Comparison of ENCODE assay signal across 8 cellular contexts in genomic region chr14:49769171-49769570, GRCh38. TPM values are rescaled to one million over a fixed set of nuclear protein-coding genes. Genes with fewer than 3 reads are reported as not detected.
DNase-seq lines count a peak whose midpoint lies in the region; ATAC-seq and TF ChIP-seq lines count a peak whose summit lies in the region.

No MANE protein-coding gene starts in this region.

- ATAC-seq in GM21526 (IDR thresholded peaks at IDR 0.05; ENCODE audit: low FRiP score, unreplicated experiment) (no peak), HG02973 (IDR thresholded peaks at IDR 0.05; ENCODE audit: unreplicated experiment) (no peak)

- TF ChIP-seq CTCF in GM20000 (IDR thresholded peaks at IDR 0.05; ENCODE audit: extremely low read depth, missing control alignments) = no peak

- peak; percentile 84 for DNase-seq in EH (ENCODE audit: low read depth)
- peak; percentile 43 for DNase-seq in NCI-H69 (lab: John Stamatoyannopoulos, UW)
- peak; percentile 47 for DNase-seq in dedifferentiated amniotic fluid mesenchymal stem cell (ENCODE audit: extremely low spot score)
- peak; percentile 64 for DNase-seq in myocyte (ENCODE audit: low read depth)
- DNase-seq in GM20000 (ENCODE audit: low spot score) = no peak
- DNase-seq in retina = no peak

RNA-seq across cellular contexts. Expression of gene KLHDC2, which starts 1.2 kb away (rescaled TPM):
- total RNA-seq in myocyte = 96.8 and 101 TPM in 2 replicates
- 80.3 TPM for polyA plus RNA-seq in myocyte (2012)

Comparison
In these comparisons a context has a peak if more than half of its experiments do, and no peak if none do; other contexts are left out.
1. DNase-seq: peak in EH (single experiment), NCI-H69 (single experiment), dedifferentiated amniotic fluid mesenchymal stem cell (single experiment) and myocyte (single experiment); none in GM20000 (single experiment) and retina (single experiment).